28 cellular contexts compared by ENCODE assay signal in the genomic region with DNA sequence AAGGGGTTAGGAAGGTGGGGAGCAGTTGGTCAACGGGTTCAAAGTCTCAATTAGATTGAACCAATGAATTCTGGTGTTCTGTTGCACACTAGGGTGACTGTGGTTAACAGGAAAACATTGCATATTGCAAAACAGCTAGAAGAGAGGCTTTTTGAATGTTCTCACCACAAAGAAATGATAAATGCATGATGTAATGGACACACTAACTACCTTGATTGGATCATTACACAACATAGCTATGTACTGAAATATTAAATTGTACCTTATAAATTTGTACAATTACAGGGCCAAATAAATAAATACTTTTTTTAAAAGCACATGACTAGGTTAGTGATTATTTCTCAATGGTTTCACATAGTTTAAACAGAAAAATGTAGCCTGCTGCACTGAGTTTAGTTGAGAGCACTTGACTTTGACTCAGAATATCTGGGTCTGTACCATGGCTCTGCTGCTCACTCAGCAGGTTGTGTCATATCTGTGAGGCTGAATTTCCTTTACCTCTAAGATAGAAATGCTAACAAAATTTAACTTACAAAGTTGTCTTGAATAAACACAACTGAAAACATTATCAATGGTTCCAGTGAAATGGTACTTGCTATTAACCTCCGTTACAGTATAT. TPM values are rescaled to one million over a fixed set of nuclear protein-coding genes. Genes with fewer than 3 reads are reported as not detected.
A peak's percentile ranks its signal among the peaks of the same experiment; 100 is the strongest.
DNase-seq lines count a peak whose midpoint lies in the region; ATAC-seq and TF ChIP-seq lines count a peak whose summit lies in the region.
"Had no signal": no experiment of that assay in that cellular context is flagged by ENCODE, and none has a peak within 500 bp of the region (broad histone marks: within the 10 kb centered on the region; RNA-seq: fewer than 3 reads in every experiment).

No MANE protein-coding gene starts in this region.

- no peaks in the 10 kb centered on the region for H3K4me1 ChIP-seq in lower lobe of right lung
- H3K4me1 ChIP-seq: heart left ventricle, SJSA1, uterus had no signal

- DNase-seq in ELR (ENCODE audit: low read depth) (peak; percentile 14), OCI-M1 (lab: John Stamatoyannopoulos, UW) (peak; percentile 53), epithelial cell of prostate (ENCODE audit: low read depth, low spot score) (no peak), lower lobe of right lung (no peak), NCI-H1930 (lab: John Stamatoyannopoulos, UW) (no peak), GF-D8 (lab: John Stamatoyannopoulos, UW) (no peak)
- DNase-seq in activated naive CD4-positive, alpha-beta T cell (lab: John Stamatoyannopoulos, UW), result no peak
- DNase-seq: activated CD4-positive, alpha-beta memory T cell treated with anti-CD3 and anti-CD28 coated beads for 36 hours; activated CD4-positive, CD25-positive, alpha-beta regulatory T cell treated with anti-CD3 and anti-CD28 coated beads, Interleukin-2, amount 50 U/mL, for 72 hours; activated CD8-positive, alpha-beta memory T cell treated with anti-CD3 and anti-CD28 coated beads, Interleukin-2, amount 50 U/mL, for 4 hours; activated naive CD4-positive, alpha-beta T cell treated with anti-CD3 and anti-CD28 coated beads, Interleukin-2, amount 10 ng/mL, durations not matched to agents 7 days and 5 days; anterior cingulate cortex; Calu3; central memory CD4-positive, alpha-beta T cell; endodermal cell; heart left ventricle; IMR-90; left colon; NCI-H1105 treated with DMSO at 0.1 percent for 48 hours; NCI-H2029 treated with DMSO at 0.1 percent for 48 hours; NCI-H345; stimulated activated naive CD4-positive, alpha-beta T cell treated with Interleukin-2 at 50 U/mL for 16 hours; uterus had no signal

- no peak overlapping the region for H3K4me3 ChIP-seq in lower lobe of right lung
- H3K4me3 ChIP-seq: heart left ventricle, SJSA1, thoracic aorta, uterus had no signal

- intact Hi-C loops in lower lobe of right lung (cut with DNase I), result no loop called here

- TF ChIP-seq CTCF in lower lobe of right lung (IDR thresholded peaks at IDR 0.05), result no peak

- no peaks in the 10 kb centered on the region for H3K27me3 ChIP-seq in lower lobe of right lung (ENCODE audit: low read depth)
- H3K27me3 ChIP-seq: heart left ventricle, uterus had no signal

- no peaks in the 10 kb centered on the region for H3K36me3 ChIP-seq in lower lobe of right lung
- H3K36me3 ChIP-seq: heart left ventricle, SJSA1, thoracic aorta, uterus had no signal

- H3K9me3 ChIP-seq in lower lobe of right lung, result no peaks in the 10 kb centered on the region
- H3K9me3 ChIP-seq: heart left ventricle, SJSA1, thoracic aorta, uterus had no signal

- ATAC-seq in lower lobe of right lung, result peak; percentile 51 to 82
- no peak for ATAC-seq in GM18909 (IDR thresholded peaks at IDR 0.05; ENCODE audit: poor library complexity, unreplicated experiment)
- ATAC-seq: heart left ventricle, left colon, sciatic nerve had no signal

- peak overlapping the region; percentile 32 for H3K27ac ChIP-seq in epithelial cell of prostate
- H3K27ac ChIP-seq in lower lobe of right lung, result no peak overlapping the region
- H3K27ac ChIP-seq: C4-2B, heart left ventricle, SJSA1, thoracic aorta, uterus had no signal

RNA-seq across cellular contexts. Expression of gene NUDT12, which starts 30.4 kb away (rescaled TPM):
- 11.8 TPM for total RNA-seq in lower lobe of right lung

Comparison
In these comparisons a context has a peak if more than half of its experiments do, and no peak if none do; other contexts are left out.
1. DNase-seq: peak in ELR (single experiment) and OCI-M1 (single experiment); none in epithelial cell of prostate (single experiment), lower lobe of right lung (single experiment), activated naive CD4-positive, alpha-beta T cell (0 of 4), NCI-H1930 (0 of 2) and GF-D8 (single experiment).